13 cellular contexts compared by ENCODE assay signal in genomic region chr13:66128201-66128600, GRCh38.
"Had no signal": no experiment of that assay in that cellular context is flagged by ENCODE, and none has a peak within 500 bp of the region (broad histone marks: within the 10 kb centered on the region; RNA-seq: fewer than 3 reads in every experiment).

No MANE protein-coding gene starts in this region.

- ATAC-seq: activated CD8-positive, alpha-beta T cell treated with anti-CD3 and anti-CD28 coated beads for 36 hours; left colon had no signal

- DNase-seq: activated CD4-positive, alpha-beta T cell treated with anti-CD3 and anti-CD28 coated beads for 4 hours; activated CD8-positive, alpha-beta memory T cell treated with anti-CD3 and anti-CD28 coated beads, Interleukin-2, amount 50 U/mL, for 4 hours; activated CD8-positive, alpha-beta T cell treated with anti-CD3 and anti-CD28 coated beads for 36 hours; activated naive CD4-positive, alpha-beta T cell; adrenal gland; caudate nucleus; colonic mucosa; foreskin melanocyte; head of caudate nucleus; left colon; naive B cell; posterior cingulate gyrus had no signal

- FAIRE-seq: urothelium cell line had no signal
